In genomic region chr5:134226441-134227192, GRCh38 we compare ENCODE assay signal across 8 cellular contexts. TPM values are rescaled to one million over a fixed set of nuclear protein-coding genes. Genes with fewer than 3 reads are reported as not detected.
A peak's percentile ranks its signal among the peaks of the same experiment; 100 is the strongest.
DNase-seq lines count a peak whose midpoint lies in the region; ATAC-seq, FAIRE-seq and TF ChIP-seq lines count a peak whose summit lies in the region.

No MANE protein-coding gene starts in this region.

- BruUV-seq in PC-3 (replicated peaks; lab: Mats Ljungman, UMichigan) (TSS peak; percentile 82), mammary epithelial cell (replicated peaks; lab: Mats Ljungman, UMichigan) (TSS peak; percentile 72), HepG2 (replicated peaks; lab: Mats Ljungman, UMichigan) (TSS peak; percentile 88)

- DNase-seq in PC-3 (no peak), mammary epithelial cell (peak; percentile 31), HepG2 (ENCODE audit: low spot score) (peak; percentile 29), suprapubic skin (ENCODE audit: low spot score in 2 of 2) (no peak), ecto neural progenitor cell (ENCODE audit: low spot score) (no peak), DMS 273 treated with DMSO at 0.1 percent for 48 hours (lab: John Stamatoyannopoulos, UW) (no peak)

- peaks cover 22% of the 10 kb centered on the region for H3K4me1 ChIP-seq in PC-3 (ENCODE audit: insufficient read depth, low read length)
- H3K4me1 ChIP-seq in mammary epithelial cell (ENCODE audit: insufficient read depth, low read length): peaks cover 13% of the 10 kb centered on the region
- peaks cover 42% of the 10 kb centered on the region for H3K4me1 ChIP-seq in HepG2 (ENCODE audit: insufficient read depth, low read length)
- peaks cover 45% of the 10 kb centered on the region for H3K4me1 ChIP-seq in suprapubic skin

- POLR2A ChIA-PET in PC-3 (lab: Charles Lee; ENCODE audit: unreplicated experiment) (interaction anchor here (0.5 to 2.4 kb wide), 8 partner anchors 9 to 1193 kb away, joined by 3 to 16 read pairs (median 5); no protein-coding TSS in a partner anchor), HepG2 (lab: Yijun Ruan, JAX) (interaction anchor here (0.5 to 3.3 kb wide), 31 partner anchors 9 to 623 kb away, joined by 3 to 59 read pairs (median 4); partner anchors contain the start of genes CDKN2AIPNL and SKP1)

- peaks cover 33% of the 10 kb centered on the region for H4K20me1 ChIP-seq in PC-3 (ENCODE audit: low read length)
- H4K20me1 ChIP-seq in mammary epithelial cell (ENCODE audit: insufficient read depth, low read length): peaks cover 16% of the 10 kb centered on the region
- H4K20me1 ChIP-seq in HepG2 (ENCODE audit: insufficient read depth, low read length): peaks cover 36% of the 10 kb centered on the region

- TF ChIP-seq CTCF in PC-3 (conservative IDR thresholded peaks at IDR 0.05; ENCODE audit: low read depth, low read length): no peak
- TF ChIP-seq CTCF in mammary epithelial cell (conservative IDR thresholded peaks at IDR 0.05 in 1 of 2, IDR thresholded peaks at IDR 0.05 in 1 of 2; ENCODE audit: extremely low read depth in 1 of 2, insufficient read depth in 1 of 2, low read depth in 1 of 2, low read length in 2 of 2): no peak
- TF ChIP-seq CTCF in HepG2 (CRISPR knock-in tag; IDR thresholded peaks at IDR 0.05): 0 out of 2 replicates have a peak, but pooled peaks have one; percentile 10
- TF ChIP-seq CTCF in suprapubic skin (IDR thresholded peaks at IDR 0.05): no peak

- H2AFZ ChIP-seq in PC-3 (ENCODE audit: low read length) (peak overlapping the region; percentile 93), mammary epithelial cell (ENCODE audit: low read depth, low read length) (peak overlapping the region; percentile 84), HepG2 (ENCODE audit: low read length) (no peak overlapping the region)

- ATAC-seq in GM18505 (IDR thresholded peaks at IDR 0.05; ENCODE audit: unreplicated experiment) (peak; percentile 19), HG02588 (IDR thresholded peaks at IDR 0.05; ENCODE audit: unreplicated experiment) (peak; percentile 12), PC-3 (peak; percentile 56), HepG2 (peak; percentile 36)

- in situ Hi-C loops in mammary epithelial cell (cut with MboI; ENCODE audit: low sequenced_read_pairs in 2 of 2) (loop anchor here in 1 of 2 donors (10.0 kb wide), 1 partner anchor 58 kb away; no protein-coding TSS in a partner anchor), HepG2 (cut with HindIII; ENCODE audit: extremely low pct_ligation_motif_present, low pct_unique_long_range_greater_than_20kb) (loop anchor here (5.0 kb wide), 2 partner anchors 49 to 61 kb away; partner anchors contain the start of gene SKP1)

- TF ChIP-seq EP300 in HepG2 (IDR thresholded peaks at IDR 0.05; ENCODE audit: low read depth in 2 of 2, low read length in 2 of 2): no peak
- TF ChIP-seq EP300 in HepG2 (CRISPR knock-in tag; IDR thresholded peaks at IDR 0.05; ENCODE audit: borderline replicate concordance): no peak
- no peak for TF ChIP-seq EP300 in suprapubic skin (IDR thresholded peaks at IDR 0.05)

- 6% methylated on average over 25 of the region's 51 CpGs for WGBS in mammary epithelial cell (ENCODE audit: low coverage, missing lambda C conversion rate)
- 0% methylated on average over 8 of the region's 51 CpGs for WGBS in HepG2 (ENCODE audit: low lambda C conversion rate)
- WGBS in suprapubic skin: 18% methylated on average over 12 of the region's 51 CpGs

- TF ChIP-seq POLR2A in GM18505 (IDR thresholded peaks at IDR 0.05; ENCODE audit: borderline replicate concordance, extremely low read depth, insufficient read depth, insufficient read length) (peak; percentile 6), HepG2 (IDR thresholded peaks at IDR 0.05; ENCODE audit: insufficient read depth in 1 of 2, low read depth in 2 of 2, low read length in 2 of 2) (peak in 1 of 2 experiments; percentile 72; a peak in 1 of 4 replicates), suprapubic skin (IDR thresholded peaks at IDR 0.05) (peak in 1 of 2 donors; percentile 21)

- H3K9ac ChIP-seq in PC-3 (ENCODE audit: low read length) (peak overlapping the region; percentile 100), mammary epithelial cell (ENCODE audit: insufficient read depth, low read length) (peak overlapping the region; percentile 79), HepG2 (ENCODE audit: insufficient read depth, low read depth, low read length) (peak overlapping the region; percentile 99)

- no peaks in the 10 kb centered on the region for H3F3A ChIP-seq in PC-3 (ENCODE audit: low read length, unreplicated experiment)

- H3K79me2 ChIP-seq in PC-3 (ENCODE audit: low read length) (peaks cover 58% of the 10 kb centered on the region), mammary epithelial cell (ENCODE audit: insufficient read depth, low read length) (peaks cover 56% of the 10 kb centered on the region), HepG2 (ENCODE audit: insufficient read depth, low read length) (peaks cover 42% of the 10 kb centered on the region)

- H3K4me3 ChIP-seq in PC-3 (ENCODE audit: low read length): peak overlapping the region; percentile 100
- peak overlapping the region; percentile 67 to 99 (median 98) for H3K4me3 ChIP-seq in mammary epithelial cell (replicated peaks in 1 of 3; ENCODE audit: insufficient read depth in 1 of 3, low read depth in 2 of 3, low read length in 3 of 3)
- H3K4me3 ChIP-seq in HepG2 (replicated peaks in 1 of 3; ENCODE audit: insufficient read depth in 1 of 3, low read depth in 2 of 3, low read length in 3 of 3): peak overlapping the region; percentile 88 to 98 (median 93)
- H3K4me3 ChIP-seq in suprapubic skin: peak overlapping the region; percentile 78

- 0 out of 2 replicates have a peak, but pooled peaks cover 8% of the 10 kb centered on the region for H3K36me3 ChIP-seq in PC-3 (ENCODE audit: low read depth, low read length)
- no peaks in the 10 kb centered on the region for H3K36me3 ChIP-seq in mammary epithelial cell (ENCODE audit: insufficient read depth, low read length)
- H3K36me3 ChIP-seq in HepG2 (replicated peaks in 1 of 2; ENCODE audit: control insufficient read depth in 1 of 2, insufficient read depth in 2 of 2, low read length in 2 of 2): no peaks in the 10 kb centered on the region
- no peaks in the 10 kb centered on the region for H3K36me3 ChIP-seq in suprapubic skin

- no peak for TF ChIP-seq RAD21 in HepG2 (CRISPR knock-in tag; IDR thresholded peaks at IDR 0.05)

- peak overlapping the region; percentile 96 for H3K27ac ChIP-seq in PC-3 (ENCODE audit: low read length)
- peak overlapping the region; percentile 98 for H3K27ac ChIP-seq in mammary epithelial cell (ENCODE audit: insufficient read depth, low read depth, low read length)
- peak overlapping the region; percentile 97 for H3K27ac ChIP-seq in HepG2 (ENCODE audit: extremely low read length, insufficient read depth, low read length)
- H3K27ac ChIP-seq in suprapubic skin: peak overlapping the region; percentile 97

- H3K9me2 ChIP-seq in PC-3 (replicated peaks; ENCODE audit: low read length): no peaks in the 10 kb centered on the region

- H3K9me3 ChIP-seq in PC-3 (ENCODE audit: low read length): no peaks in the 10 kb centered on the region
- H3K9me3 ChIP-seq in mammary epithelial cell (replicated peaks; ENCODE audit: insufficient read depth, low read length): no peaks in the 10 kb centered on the region
- H3K9me3 ChIP-seq in HepG2 (ENCODE audit: low read length): no peaks in the 10 kb centered on the region
- H3K9me3 ChIP-seq in suprapubic skin: no peaks in the 10 kb centered on the region

- CTCF ChIA-PET in PC-3 (lab: Charles Lee) (interaction anchor here (0.6 kb wide), 2 partner anchors 19 to 280 kb away, joined by 3 read pairs; no protein-coding TSS in a partner anchor), mammary epithelial cell (lab: Charles Lee; ENCODE audit: low non-redundant PET) (interaction anchor here (0.6 kb wide), 1 partner anchor 14 kb away, joined by 3 read pairs; no protein-coding TSS in a partner anchor), HepG2 (lab: Yijun Ruan, JAX; ENCODE audit: low intra/inter-chr PET ratio, low total read pairs) (interaction anchor here (1.7 kb wide), 1 partner anchor 63 kb away, joined by 9 read pairs; no protein-coding TSS in a partner anchor)

- intact Hi-C loops in PC-3 (cut with micrococcal nuclease): loop anchor here (1.0 to 2.0 kb wide), 3 partner anchors 19 to 63 kb away; no protein-coding TSS in a partner anchor
- intact Hi-C loops in mammary epithelial cell (cut with micrococcal nuclease): loop anchor here (1.0 to 5.0 kb wide), 7 partner anchors 19 to 211 kb away; partner anchors contain the start of genes SKP1 and UBE2B
- intact Hi-C loops in HepG2 (cut with micrococcal nuclease; ENCODE audit: unreplicated experiment): loop anchor here (1.0 to 5.0 kb wide), 3 partner anchors 14 to 63 kb away; partner anchors contain the start of gene SKP1

- H3K4me2 ChIP-seq in PC-3 (ENCODE audit: low read length) (peak overlapping the region; percentile 87), mammary epithelial cell (ENCODE audit: insufficient read depth, low read depth, low read length) (peak overlapping the region; percentile 93), HepG2 (ENCODE audit: low read depth, low read length) (peak overlapping the region; percentile 85)

- dilution Hi-C loops in mammary epithelial cell (cut with HindIII; ENCODE audit: low sequenced_read_pairs): loop anchor here (10.0 kb wide), 1 partner anchor 52 kb away; the partner anchor contains the start of gene SKP1

- FAIRE-seq in HepG2 (lab: Jason Lieb, UNC): peak; percentile 23

- H3K27me3 ChIP-seq in PC-3 (ENCODE audit: low read length): no peaks in the 10 kb centered on the region
- H3K27me3 ChIP-seq in mammary epithelial cell (ENCODE audit: insufficient read depth, low read length): no peaks in the 10 kb centered on the region
- H3K27me3 ChIP-seq in HepG2 (ENCODE audit: control insufficient read depth in 1 of 2, insufficient read depth in 2 of 2, low read length in 2 of 2): no peaks in the 10 kb centered on the region; a peak in 1 of 5 replicates
- no peaks in the 10 kb centered on the region for H3K27me3 ChIP-seq in suprapubic skin

RNA-seq across cellular contexts. Expression of gene PPP2CA, which starts 0.7 kb away (rescaled TPM):
- total RNA-seq in PC-3 (2014; rRNA removed) (184 and 292 TPM in 2 replicates), mammary epithelial cell (100 to 1,000 TPM in 1 of 2 donors, 10 to 100 TPM in 1; 80.7 to 170 TPM), HepG2 (2016; rRNA removed; fragmentation: Illumina TruSeq; extraction: Trizol) (171 and 233 TPM in 2 replicates), suprapubic skin (100 to 1,000 TPM; 110 to 271 (median 191) TPM)
- polyA plus RNA-seq in mammary epithelial cell (135 TPM), HepG2 (2011; rRNA removed) (58.8 and 82.4 TPM in 2 replicates)
- polyA minus RNA-seq in mammary epithelial cell: 84.7 TPM
- 21.6 and 28.6 TPM in 2 replicates for total RNA-seq in HepG2 (2016; cell fraction: cytosol; rRNA removed; fragmentation: Illumina TruSeq; extraction: Trizol; ENCODE audit: low read depth)
- 162 and 226 TPM in 2 replicates for total RNA-seq in HepG2 (2016; cell fraction: insoluble cytoplasmic fraction; rRNA removed; fragmentation: Illumina TruSeq; extraction: Trizol)
- 47.0 and 51.3 TPM in 2 replicates for total RNA-seq in HepG2 (2016; cell fraction: membrane; rRNA removed; fragmentation: Illumina TruSeq; extraction: Trizol)
- total RNA-seq in HepG2 (2016; cell fraction: nucleus; rRNA removed; fragmentation: Illumina TruSeq; extraction: Trizol): 47.7 and 59.2 TPM in 2 replicates
- polyA plus RNA-seq in HepG2 (2011; cell fraction: cytosol; rRNA removed): 55.3 and 74.3 TPM in 2 replicates
- 25.5 and 29.5 TPM in 2 replicates for polyA plus RNA-seq in HepG2 (2011; cell fraction: nucleus; rRNA removed)
- polyA plus RNA-seq in HepG2 (2012): 83.8 and 93.7 TPM in 2 replicates
- polyA plus RNA-seq in HepG2 (2016; cell fraction: cytosol; fragmentation: Illumina TruSeq; extraction: Trizol; ENCODE audit: low read depth): 12.3 and 12.6 TPM in 2 replicates
- 264 and 283 TPM in 2 replicates for polyA plus RNA-seq in HepG2 (2016; cell fraction: insoluble cytoplasmic fraction; fragmentation: Illumina TruSeq; extraction: Trizol; ENCODE audit: low read depth)
- polyA plus RNA-seq in HepG2 (2016; cell fraction: membrane; fragmentation: Illumina TruSeq; extraction: Trizol; ENCODE audit: low read depth): 21.0 and 27.2 TPM in 2 replicates
- polyA plus RNA-seq in HepG2 (2016; cell fraction: nucleus; fragmentation: Illumina TruSeq; extraction: Trizol; ENCODE audit: insufficient read depth, low read depth): 87.6 and 93.0 TPM in 2 replicates
- 21.1 and 47.5 TPM in 2 replicates for polyA minus RNA-seq in HepG2 (2011; rRNA and poly(A)+ RNA removed; ENCODE audit: low replicate concordance)
- polyA minus RNA-seq in HepG2 (2011; cell fraction: cytosol; rRNA and poly(A)+ RNA removed): 77.8 and 82.7 TPM in 2 replicates
- polyA minus RNA-seq in HepG2 (2011; cell fraction: nucleus; rRNA and poly(A)+ RNA removed): 39.3 and 42.2 TPM in 2 replicates

RNA-seq across cellular contexts. Expression of gene SKP1, which starts 49.9 kb away (rescaled TPM):
- total RNA-seq in PC-3 (2014; rRNA removed): 197 and 220 TPM in 2 replicates
- 100 to 1,000 TPM; 146 to 231 TPM for total RNA-seq in mammary epithelial cell
- polyA plus RNA-seq in mammary epithelial cell: 389 TPM
- 130 TPM for polyA minus RNA-seq in mammary epithelial cell
- 340 and 507 TPM in 2 replicates for total RNA-seq in HepG2 (2016; rRNA removed; fragmentation: Illumina TruSeq; extraction: Trizol)
- total RNA-seq in HepG2 (2016; cell fraction: cytosol; rRNA removed; fragmentation: Illumina TruSeq; extraction: Trizol; ENCODE audit: low read depth): 137 and 143 TPM in 2 replicates
- total RNA-seq in HepG2 (2016; cell fraction: insoluble cytoplasmic fraction; rRNA removed; fragmentation: Illumina TruSeq; extraction: Trizol): 343 and 521 TPM in 2 replicates
- total RNA-seq in HepG2 (2016; cell fraction: membrane; rRNA removed; fragmentation: Illumina TruSeq; extraction: Trizol): 93.7 and 100 TPM in 2 replicates
- total RNA-seq in HepG2 (2016; cell fraction: nucleus; rRNA removed; fragmentation: Illumina TruSeq; extraction: Trizol): 151 and 157 TPM in 2 replicates
- polyA plus RNA-seq in HepG2 (2011; rRNA removed): 93.6 and 134 TPM in 2 replicates
- 88.5 and 154 TPM in 2 replicates for polyA plus RNA-seq in HepG2 (2011; cell fraction: cytosol; rRNA removed)
- polyA plus RNA-seq in HepG2 (2011; cell fraction: nucleus; rRNA removed): 34.1 and 52.2 TPM in 2 replicates
- polyA plus RNA-seq in HepG2 (2012): 309 and 384 TPM in 2 replicates
- polyA plus RNA-seq in HepG2 (2016; cell fraction: cytosol; fragmentation: Illumina TruSeq; extraction: Trizol; ENCODE audit: low read depth): 114 and 131 TPM in 2 replicates
- polyA plus RNA-seq in HepG2 (2016; cell fraction: insoluble cytoplasmic fraction; fragmentation: Illumina TruSeq; extraction: Trizol; ENCODE audit: low read depth): 701 and 780 TPM in 2 replicates
- polyA plus RNA-seq in HepG2 (2016; cell fraction: membrane; fragmentation: Illumina TruSeq; extraction: Trizol; ENCODE audit: low read depth): 95.3 and 99.7 TPM in 2 replicates
- 220 and 238 TPM in 2 replicates for polyA plus RNA-seq in HepG2 (2016; cell fraction: nucleus; fragmentation: Illumina TruSeq; extraction: Trizol; ENCODE audit: insufficient read depth, low read depth)
- 30.3 and 67.0 TPM in 2 replicates for polyA minus RNA-seq in HepG2 (2011; rRNA and poly(A)+ RNA removed; ENCODE audit: low replicate concordance)
- 87.3 and 99.7 TPM in 2 replicates for polyA minus RNA-seq in HepG2 (2011; cell fraction: cytosol; rRNA and poly(A)+ RNA removed)
- 122 and 128 TPM in 2 replicates for polyA minus RNA-seq in HepG2 (2011; cell fraction: nucleus; rRNA and poly(A)+ RNA removed)
- total RNA-seq in suprapubic skin: 100 to 1,000 TPM; 143 to 261 (median 196) TPM

Comparison
In these comparisons a context has a peak if more than half of its experiments do, and no peak if none do; other contexts are left out.
1. DNase-seq: peak in mammary epithelial cell (single experiment) and HepG2 (single experiment); none in PC-3 (single experiment), suprapubic skin (0 of 2), ecto neural progenitor cell (single experiment) and DMS 273 treated with DMSO at 0.1 percent for 48 hours (single experiment).
2. Peak in every context shown above with its lines, with median percentiles within 50 percentile points of each other: ATAC-seq, H3K27ac ChIP-seq, H3K4me2 ChIP-seq, H3K4me3 ChIP-seq and H3K9ac ChIP-seq.